Comparison of ENCODE assay signal across 1 cellular context in the genomic region with DNA sequence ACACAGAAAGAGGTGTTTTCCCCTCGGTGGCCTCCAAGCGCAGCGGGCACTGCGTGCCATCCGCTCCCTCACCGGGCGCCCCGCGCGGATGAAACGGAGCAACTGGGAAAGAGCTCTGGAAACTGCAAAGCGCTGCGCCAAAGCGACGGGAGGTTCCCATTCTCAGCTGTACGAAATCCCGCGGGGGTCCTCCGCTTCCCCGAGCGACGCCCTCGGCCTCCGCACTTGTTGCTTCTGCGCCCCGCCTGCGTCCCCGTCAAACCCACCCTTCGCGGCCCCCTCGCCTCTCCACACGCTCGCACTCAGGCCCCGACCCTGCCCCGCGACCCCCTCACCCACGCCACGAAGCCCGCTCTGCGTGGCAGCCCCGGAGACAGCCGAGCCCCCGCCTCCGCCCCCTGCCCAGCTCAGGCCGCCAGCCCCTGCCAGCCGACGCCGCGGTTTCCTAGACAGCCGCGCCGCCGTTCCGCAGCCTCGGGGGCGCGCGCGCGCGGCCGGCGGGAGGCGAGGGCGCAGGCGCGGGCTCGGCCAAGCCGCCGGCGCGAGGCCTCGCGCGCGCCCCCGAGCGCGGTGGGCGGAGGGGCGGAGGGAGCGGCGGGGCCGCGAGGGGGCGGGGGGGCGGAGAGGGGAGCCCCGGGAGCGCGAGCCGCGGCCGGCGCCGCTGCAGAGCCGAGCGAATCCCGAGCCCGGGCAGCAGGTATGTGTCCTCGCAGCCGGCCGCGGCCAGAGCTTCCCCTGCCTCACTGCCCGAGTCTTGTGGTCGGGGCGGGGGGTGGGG.
A peak's percentile ranks its signal among the peaks of the same experiment; 100 is the strongest.
TF ChIP-seq lines count a peak whose summit lies in the region.

A gene with protein sequence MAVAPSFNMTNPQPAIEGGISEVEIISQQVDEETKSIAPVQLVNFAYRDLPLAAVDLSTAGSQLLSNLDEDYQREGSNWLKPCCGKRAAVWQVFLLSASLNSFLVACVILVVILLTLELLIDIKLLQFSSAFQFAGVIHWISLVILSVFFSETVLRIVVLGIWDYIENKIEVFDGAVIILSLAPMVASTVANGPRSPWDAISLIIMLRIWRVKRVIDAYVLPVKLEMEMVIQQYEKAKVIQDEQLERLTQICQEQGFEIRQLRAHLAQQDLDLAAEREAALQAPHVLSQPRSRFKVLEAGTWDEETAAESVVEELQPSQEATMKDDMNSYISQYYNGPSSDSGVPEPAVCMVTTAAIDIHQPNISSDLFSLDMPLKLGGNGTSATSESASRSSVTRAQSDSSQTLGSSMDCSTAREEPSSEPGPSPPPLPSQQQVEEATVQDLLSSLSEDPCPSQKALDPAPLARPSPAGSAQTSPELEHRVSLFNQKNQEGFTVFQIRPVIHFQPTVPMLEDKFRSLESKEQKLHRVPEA (plus strand): TSS at position 666 of the 778 bp plus-strand sequence. CDS start 74,279 bp downstream, outside the sequence.

TF ChIP-seq in HEK293, 187 proteins besides CTCF, POLR2A, EP300 and RAD21 (continued from another document and continues in another):
- TF ChIP-seq, protein P1, sequence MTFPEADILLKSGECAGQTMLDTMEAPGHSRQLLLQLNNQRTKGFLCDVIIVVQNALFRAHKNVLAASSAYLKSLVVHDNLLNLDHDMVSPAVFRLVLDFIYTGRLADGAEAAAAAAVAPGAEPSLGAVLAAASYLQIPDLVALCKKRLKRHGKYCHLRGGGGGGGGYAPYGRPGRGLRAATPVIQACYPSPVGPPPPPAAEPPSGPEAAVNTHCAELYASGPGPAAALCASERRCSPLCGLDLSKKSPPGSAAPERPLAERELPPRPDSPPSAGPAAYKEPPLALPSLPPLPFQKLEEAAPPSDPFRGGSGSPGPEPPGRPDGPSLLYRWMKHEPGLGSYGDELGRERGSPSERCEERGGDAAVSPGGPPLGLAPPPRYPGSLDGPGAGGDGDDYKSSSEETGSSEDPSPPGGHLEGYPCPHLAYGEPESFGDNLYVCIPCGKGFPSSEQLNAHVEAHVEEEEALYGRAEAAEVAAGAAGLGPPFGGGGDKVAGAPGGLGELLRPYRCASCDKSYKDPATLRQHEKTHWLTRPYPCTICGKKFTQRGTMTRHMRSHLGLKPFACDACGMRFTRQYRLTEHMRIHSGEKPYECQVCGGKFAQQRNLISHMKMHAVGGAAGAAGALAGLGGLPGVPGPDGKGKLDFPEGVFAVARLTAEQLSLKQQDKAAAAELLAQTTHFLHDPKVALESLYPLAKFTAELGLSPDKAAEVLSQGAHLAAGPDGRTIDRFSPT (tag by site-specific recombination; IDR thresholded peaks at IDR 0.05): peak; percentile 85
- TF ChIP-seq ZNF792 (tag by site-specific recombination; IDR thresholded peaks at IDR 0.05) (no peak), PRDM1 (tag by site-specific recombination; IDR thresholded peaks at IDR 0.05) (no peak), ZBTB17 (tag by site-specific recombination; IDR thresholded peaks at IDR 0.05) (0 out of 2 replicates have a peak, but pooled peaks have one; percentile 24), ZBTB7A (tag by site-specific recombination; IDR thresholded peaks at IDR 0.05; ENCODE audit: low read depth) (peak; percentile 67; the same call in 1 of the 2 replicates), ZIC2 (tag by site-specific recombination; IDR thresholded peaks at IDR 0.05) (peak; percentile 99), ZNF426 (tag by site-specific recombination; IDR thresholded peaks at IDR 0.05) (no peak), ZNF311 (tag by site-specific recombination; IDR thresholded peaks at IDR 0.05; ENCODE audit: borderline replicate concordance) (no peak), ZNF2 (tag by site-specific recombination; IDR thresholded peaks at IDR 0.05) (no peak), ZNF354C (tag by site-specific recombination; IDR thresholded peaks at IDR 0.05; ENCODE audit: borderline replicate concordance, low read depth) (no peak), ZNF791 (tag by site-specific recombination; IDR thresholded peaks at IDR 0.05) (no peak), ZNF621 (tag by site-specific recombination; IDR thresholded peaks at IDR 0.05) (no peak), ZNF664 (tag by site-specific recombination; IDR thresholded peaks at IDR 0.05) (no peak), ZNF155 (tag by site-specific recombination; IDR thresholded peaks at IDR 0.05) (no peak), KLF9 (tag by site-specific recombination; IDR thresholded peaks at IDR 0.05; ENCODE audit: low read depth) (no peak), ZNF776 (tag by site-specific recombination; IDR thresholded peaks at IDR 0.05; ENCODE audit: borderline replicate concordance) (no peak), ZNF16 (tag by site-specific recombination; IDR thresholded peaks at IDR 0.05; ENCODE audit: low read depth) (no peak)
- TF ChIP-seq, protein P2, sequence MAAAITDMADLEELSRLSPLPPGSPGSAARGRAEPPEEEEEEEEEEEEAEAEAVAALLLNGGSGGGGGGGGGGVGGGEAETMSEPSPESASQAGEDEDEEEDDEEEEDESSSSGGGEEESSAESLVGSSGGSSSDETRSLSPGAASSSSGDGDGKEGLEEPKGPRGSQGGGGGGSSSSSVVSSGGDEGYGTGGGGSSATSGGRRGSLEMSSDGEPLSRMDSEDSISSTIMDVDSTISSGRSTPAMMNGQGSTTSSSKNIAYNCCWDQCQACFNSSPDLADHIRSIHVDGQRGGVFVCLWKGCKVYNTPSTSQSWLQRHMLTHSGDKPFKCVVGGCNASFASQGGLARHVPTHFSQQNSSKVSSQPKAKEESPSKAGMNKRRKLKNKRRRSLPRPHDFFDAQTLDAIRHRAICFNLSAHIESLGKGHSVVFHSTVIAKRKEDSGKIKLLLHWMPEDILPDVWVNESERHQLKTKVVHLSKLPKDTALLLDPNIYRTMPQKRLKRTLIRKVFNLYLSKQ (tag by site-specific recombination; IDR thresholded peaks at IDR 0.05; ENCODE audit: borderline replicate concordance): no peak
- TF ChIP-seq, protein P3, sequence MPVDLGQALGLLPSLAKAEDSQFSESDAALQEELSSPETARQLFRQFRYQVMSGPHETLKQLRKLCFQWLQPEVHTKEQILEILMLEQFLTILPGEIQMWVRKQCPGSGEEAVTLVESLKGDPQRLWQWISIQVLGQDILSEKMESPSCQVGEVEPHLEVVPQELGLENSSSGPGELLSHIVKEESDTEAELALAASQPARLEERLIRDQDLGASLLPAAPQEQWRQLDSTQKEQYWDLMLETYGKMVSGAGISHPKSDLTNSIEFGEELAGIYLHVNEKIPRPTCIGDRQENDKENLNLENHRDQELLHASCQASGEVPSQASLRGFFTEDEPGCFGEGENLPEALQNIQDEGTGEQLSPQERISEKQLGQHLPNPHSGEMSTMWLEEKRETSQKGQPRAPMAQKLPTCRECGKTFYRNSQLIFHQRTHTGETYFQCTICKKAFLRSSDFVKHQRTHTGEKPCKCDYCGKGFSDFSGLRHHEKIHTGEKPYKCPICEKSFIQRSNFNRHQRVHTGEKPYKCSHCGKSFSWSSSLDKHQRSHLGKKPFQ (tag by site-specific recombination; IDR thresholded peaks at IDR 0.05): no peak
- TF ChIP-seq, protein P4, sequence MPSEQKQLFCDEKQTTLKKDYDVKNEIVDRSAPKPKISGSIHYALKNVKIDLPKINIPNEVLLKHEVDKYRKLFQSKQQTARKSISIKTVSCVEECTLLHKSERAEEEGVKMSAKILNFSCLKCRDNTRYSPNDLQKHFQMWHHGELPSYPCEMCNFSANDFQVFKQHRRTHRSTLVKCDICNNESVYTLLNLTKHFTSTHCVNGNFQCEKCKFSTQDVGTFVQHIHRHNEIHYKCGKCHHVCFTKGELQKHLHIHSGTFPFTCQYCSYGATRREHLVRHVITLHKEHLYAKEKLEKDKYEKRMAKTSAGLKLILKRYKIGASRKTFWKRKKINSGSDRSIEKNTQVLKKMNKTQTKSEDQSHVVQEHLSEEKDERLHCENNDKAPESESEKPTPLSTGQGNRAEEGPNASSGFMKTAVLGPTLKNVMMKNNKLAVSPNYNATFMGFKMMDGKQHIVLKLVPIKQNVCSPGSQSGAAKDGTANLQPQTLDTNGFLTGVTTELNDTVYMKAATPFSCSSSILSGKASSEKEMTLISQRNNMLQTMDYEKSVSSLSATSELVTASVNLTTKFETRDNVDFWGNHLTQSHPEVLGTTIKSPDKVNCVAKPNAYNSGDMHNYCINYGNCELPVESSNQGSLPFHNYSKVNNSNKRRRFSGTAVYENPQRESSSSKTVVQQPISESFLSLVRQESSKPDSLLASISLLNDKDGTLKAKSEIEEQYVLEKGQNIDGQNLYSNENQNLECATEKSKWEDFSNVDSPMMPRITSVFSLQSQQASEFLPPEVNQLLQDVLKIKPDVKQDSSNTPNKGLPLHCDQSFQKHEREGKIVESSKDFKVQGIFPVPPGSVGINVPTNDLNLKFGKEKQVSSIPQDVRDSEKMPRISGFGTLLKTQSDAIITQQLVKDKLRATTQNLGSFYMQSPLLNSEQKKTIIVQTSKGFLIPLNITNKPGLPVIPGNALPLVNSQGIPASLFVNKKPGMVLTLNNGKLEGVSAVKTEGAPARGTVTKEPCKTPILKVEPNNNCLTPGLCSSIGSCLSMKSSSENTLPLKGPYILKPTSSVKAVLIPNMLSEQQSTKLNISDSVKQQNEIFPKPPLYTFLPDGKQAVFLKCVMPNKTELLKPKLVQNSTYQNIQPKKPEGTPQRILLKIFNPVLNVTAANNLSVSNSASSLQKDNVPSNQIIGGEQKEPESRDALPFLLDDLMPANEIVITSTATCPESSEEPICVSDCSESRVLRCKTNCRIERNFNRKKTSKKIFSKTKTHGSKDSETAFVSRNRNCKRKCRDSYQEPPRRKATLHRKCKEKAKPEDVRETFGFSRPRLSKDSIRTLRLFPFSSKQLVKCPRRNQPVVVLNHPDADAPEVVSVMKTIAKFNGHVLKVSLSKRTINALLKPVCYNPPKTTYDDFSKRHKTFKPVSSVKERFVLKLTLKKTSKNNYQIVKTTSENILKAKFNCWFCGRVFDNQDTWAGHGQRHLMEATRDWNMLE (tag by site-specific recombination; conservative IDR thresholded peaks at IDR 0.05; ENCODE audit: low read depth): no peak
- TF ChIP-seq, protein P5, sequence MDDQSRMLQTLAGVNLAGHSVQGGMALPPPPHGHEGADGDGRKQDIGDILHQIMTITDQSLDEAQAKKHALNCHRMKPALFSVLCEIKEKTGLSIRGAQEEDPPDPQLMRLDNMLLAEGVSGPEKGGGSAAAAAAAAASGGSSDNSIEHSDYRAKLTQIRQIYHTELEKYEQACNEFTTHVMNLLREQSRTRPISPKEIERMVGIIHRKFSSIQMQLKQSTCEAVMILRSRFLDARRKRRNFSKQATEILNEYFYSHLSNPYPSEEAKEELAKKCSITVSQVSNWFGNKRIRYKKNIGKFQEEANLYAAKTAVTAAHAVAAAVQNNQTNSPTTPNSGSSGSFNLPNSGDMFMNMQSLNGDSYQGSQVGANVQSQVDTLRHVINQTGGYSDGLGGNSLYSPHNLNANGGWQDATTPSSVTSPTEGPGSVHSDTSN (CRISPR knock-in tag; IDR thresholded peaks at IDR 0.05): no peak
- TF ChIP-seq, protein P6, sequence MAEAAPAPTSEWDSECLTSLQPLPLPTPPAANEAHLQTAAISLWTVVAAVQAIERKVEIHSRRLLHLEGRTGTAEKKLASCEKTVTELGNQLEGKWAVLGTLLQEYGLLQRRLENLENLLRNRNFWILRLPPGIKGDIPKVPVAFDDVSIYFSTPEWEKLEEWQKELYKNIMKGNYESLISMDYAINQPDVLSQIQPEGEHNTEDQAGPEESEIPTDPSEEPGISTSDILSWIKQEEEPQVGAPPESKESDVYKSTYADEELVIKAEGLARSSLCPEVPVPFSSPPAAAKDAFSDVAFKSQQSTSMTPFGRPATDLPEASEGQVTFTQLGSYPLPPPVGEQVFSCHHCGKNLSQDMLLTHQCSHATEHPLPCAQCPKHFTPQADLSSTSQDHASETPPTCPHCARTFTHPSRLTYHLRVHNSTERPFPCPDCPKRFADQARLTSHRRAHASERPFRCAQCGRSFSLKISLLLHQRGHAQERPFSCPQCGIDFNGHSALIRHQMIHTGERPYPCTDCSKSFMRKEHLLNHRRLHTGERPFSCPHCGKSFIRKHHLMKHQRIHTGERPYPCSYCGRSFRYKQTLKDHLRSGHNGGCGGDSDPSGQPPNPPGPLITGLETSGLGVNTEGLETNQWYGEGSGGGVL (tag by site-specific recombination; IDR thresholded peaks at IDR 0.05): no peak
- TF ChIP-seq, protein P7, sequence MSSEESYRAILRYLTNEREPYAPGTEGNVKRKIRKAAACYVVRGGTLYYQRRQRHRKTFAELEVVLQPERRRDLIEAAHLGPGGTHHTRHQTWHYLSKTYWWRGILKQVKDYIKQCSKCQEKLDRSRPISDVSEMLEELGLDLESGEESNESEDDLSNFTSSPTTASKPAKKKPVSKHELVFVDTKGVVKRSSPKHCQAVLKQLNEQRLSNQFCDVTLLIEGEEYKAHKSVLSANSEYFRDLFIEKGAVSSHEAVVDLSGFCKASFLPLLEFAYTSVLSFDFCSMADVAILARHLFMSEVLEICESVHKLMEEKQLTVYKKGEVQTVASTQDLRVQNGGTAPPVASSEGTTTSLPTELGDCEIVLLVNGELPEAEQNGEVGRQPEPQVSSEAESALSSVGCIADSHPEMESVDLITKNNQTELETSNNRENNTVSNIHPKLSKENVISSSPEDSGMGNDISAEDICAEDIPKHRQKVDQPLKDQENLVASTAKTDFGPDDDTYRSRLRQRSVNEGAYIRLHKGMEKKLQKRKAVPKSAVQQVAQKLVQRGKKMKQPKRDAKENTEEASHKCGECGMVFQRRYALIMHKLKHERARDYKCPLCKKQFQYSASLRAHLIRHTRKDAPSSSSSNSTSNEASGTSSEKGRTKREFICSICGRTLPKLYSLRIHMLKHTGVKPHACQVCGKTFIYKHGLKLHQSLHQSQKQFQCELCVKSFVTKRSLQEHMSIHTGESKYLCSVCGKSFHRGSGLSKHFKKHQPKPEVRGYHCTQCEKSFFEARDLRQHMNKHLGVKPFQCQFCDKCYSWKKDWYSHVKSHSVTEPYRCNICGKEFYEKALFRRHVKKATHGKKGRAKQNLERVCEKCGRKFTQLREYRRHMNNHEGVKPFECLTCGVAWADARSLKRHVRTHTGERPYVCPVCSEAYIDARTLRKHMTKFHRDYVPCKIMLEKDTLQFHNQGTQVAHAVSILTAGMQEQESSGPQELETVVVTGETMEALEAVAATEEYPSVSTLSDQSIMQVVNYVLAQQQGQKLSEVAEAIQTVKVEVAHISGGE (tag by site-specific recombination; conservative IDR thresholded peaks at IDR 0.05; ENCODE audit: low read depth): 0 out of 2 replicates have a peak, but pooled peaks have one; percentile 18
- TF ChIP-seq, protein P8, sequence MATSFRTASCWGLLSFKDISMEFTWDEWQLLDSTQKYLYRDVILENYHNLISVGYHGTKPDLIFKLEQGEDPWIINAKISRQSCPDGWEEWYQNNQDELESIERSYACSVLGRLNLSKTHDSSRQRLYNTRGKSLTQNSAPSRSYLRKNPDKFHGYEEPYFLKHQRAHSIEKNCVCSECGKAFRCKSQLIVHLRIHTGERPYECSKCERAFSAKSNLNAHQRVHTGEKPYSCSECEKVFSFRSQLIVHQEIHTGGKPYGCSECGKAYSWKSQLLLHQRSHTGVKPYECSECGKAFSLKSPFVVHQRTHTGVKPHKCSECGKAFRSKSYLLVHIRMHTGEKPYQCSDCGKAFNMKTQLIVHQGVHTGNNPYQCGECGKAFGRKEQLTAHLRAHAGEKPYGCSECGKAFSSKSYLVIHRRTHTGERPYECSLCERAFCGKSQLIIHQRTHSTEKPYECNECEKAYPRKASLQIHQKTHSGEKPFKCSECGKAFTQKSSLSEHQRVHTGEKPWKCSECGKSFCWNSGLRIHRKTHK (tag by site-specific recombination; IDR thresholded peaks at IDR 0.05): no peak
- TF ChIP-seq, protein P9, sequence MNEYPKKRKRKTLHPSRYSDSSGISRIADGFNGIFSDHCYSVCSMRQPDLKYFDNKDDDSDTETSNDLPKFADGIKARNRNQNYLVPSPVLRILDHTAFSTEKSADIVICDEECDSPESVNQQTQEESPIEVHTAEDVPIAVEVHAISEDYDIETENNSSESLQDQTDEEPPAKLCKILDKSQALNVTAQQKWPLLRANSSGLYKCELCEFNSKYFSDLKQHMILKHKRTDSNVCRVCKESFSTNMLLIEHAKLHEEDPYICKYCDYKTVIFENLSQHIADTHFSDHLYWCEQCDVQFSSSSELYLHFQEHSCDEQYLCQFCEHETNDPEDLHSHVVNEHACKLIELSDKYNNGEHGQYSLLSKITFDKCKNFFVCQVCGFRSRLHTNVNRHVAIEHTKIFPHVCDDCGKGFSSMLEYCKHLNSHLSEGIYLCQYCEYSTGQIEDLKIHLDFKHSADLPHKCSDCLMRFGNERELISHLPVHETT (tag by site-specific recombination; IDR thresholded peaks at IDR 0.05): no peak
